ENCODE assay signal across 27 cellular contexts in the genomic region with DNA sequence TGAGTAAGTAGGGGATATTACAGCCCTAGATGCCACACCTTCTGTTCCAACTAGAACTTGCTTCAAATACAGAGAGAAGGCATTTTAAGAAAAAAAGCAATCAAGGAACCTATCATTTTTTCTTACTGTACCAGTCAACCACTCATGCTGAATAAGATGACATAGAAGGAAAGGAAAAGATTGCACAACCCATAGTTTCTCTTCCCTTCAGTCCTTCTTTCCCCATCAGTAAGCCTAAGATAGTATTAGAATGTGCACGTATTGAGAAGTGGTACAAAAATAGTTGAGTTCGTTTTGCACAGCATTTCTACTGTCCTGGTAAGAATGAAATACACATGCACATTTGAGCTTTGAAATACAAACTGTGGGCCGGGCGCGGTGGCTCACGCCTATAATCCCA. TPM values are rescaled to one million over a fixed set of nuclear protein-coding genes. Genes with fewer than 3 reads are reported as not detected.
DNase-seq lines count a peak whose midpoint lies in the region; ATAC-seq and TF ChIP-seq lines count a peak whose summit lies in the region.
"Had no signal": no experiment of that assay in that cellular context is flagged by ENCODE, and none has a peak within 500 bp of the region (broad histone marks: within the 10 kb centered on the region; RNA-seq: fewer than 3 reads in every experiment).

No MANE protein-coding gene starts in this region.

- H3K4me3 ChIP-seq in left lung: no peak overlapping the region
- no peak overlapping the region for H3K4me3 ChIP-seq in effector memory CD4-positive, alpha-beta T cell (ENCODE audit: insufficient read depth, low read depth, low read length, poor library complexity, severe bottlenecking)
- H3K4me3 ChIP-seq: esophagus squamous epithelium, heart left ventricle, psoas muscle, SJSA1, tibial artery had no signal

- intact Hi-C loops in Right ventricle myocardium superior (cut with DNase I) (no loop called here), cardiac septum (cut with DNase I) (no loop called here), left lung (cut with DNase I) (no loop called here)

- no peaks in the 10 kb centered on the region for H3K36me3 ChIP-seq in left lung
- H3K36me3 ChIP-seq in effector memory CD4-positive, alpha-beta T cell (ENCODE audit: control insufficient read depth, insufficient read depth, low read length): no peaks in the 10 kb centered on the region
- H3K36me3 ChIP-seq: esophagus squamous epithelium, heart left ventricle, SJSA1, tibial artery had no signal

- H3K27ac ChIP-seq in left lung: no peak overlapping the region
- no peak overlapping the region for H3K27ac ChIP-seq in effector memory CD4-positive, alpha-beta T cell (ENCODE audit: insufficient read depth, low read length, poor library complexity, severe bottlenecking)
- H3K27ac ChIP-seq: esophagus squamous epithelium, foreskin keratinocyte, heart left ventricle, psoas muscle, SJSA1, tibial artery had no signal

- no peak for DNase-seq in Right ventricle myocardium superior
- no peak for DNase-seq in cardiac septum (ENCODE audit: low spot score)
- peak; percentile 95 for DNase-seq in SIG-M5 (lab: John Stamatoyannopoulos, UW)
- no peak for DNase-seq in left lung
- no peak for DNase-seq in effector memory CD4-positive, alpha-beta T cell
- DNase-seq: 8988T; activated CD4-positive, alpha-beta memory T cell treated with anti-CD3 and anti-CD28 coated beads, Interleukin-2, amount 10 ng/mL, durations not matched to agents 7 days and 5 days; activated CD4-positive, CD25-positive, alpha-beta regulatory T cell treated with anti-CD3 and anti-CD28 coated beads, Interleukin-2, amount 50 U/mL, for 72 hours; activated CD8-positive, alpha-beta memory T cell treated with anti-CD3 and anti-CD28 coated beads, Interleukin-2, amount 50 U/mL, for 4 hours; activated naive CD4-positive, alpha-beta T cell treated with Interleukin-2 at 50 U/mL for 16 hours; CD4-positive, alpha-beta memory T cell; dermis blood vessel endothelial cell; esophagus squamous epithelium; foreskin keratinocyte; HCEC 1CT; heart left ventricle; islet precursor cell; NCI-H2029 treated with DMSO at 0.1 percent for 48 hours; NCI-H526 treated with DMSO at 0.1 percent for 48 hours; psoas muscle; stimulated activated CD4-positive, alpha-beta T cell treated with anti-CD3 and anti-CD28 coated beads, Interleukin-4, amount 100 ng/mL, for 24 hours; T-helper 1 cell; tibial artery had no signal

- H3K4me1 ChIP-seq in left lung: no peaks in the 10 kb centered on the region
- no peaks in the 10 kb centered on the region for H3K4me1 ChIP-seq in effector memory CD4-positive, alpha-beta T cell (ENCODE audit: control insufficient read depth, insufficient read depth, low read length, poor library complexity, severe bottlenecking)
- H3K4me1 ChIP-seq: foreskin keratinocyte, psoas muscle, SJSA1, tibial artery had no signal

- no peaks in the 10 kb centered on the region for H3K27me3 ChIP-seq in left lung
- no peaks in the 10 kb centered on the region for H3K27me3 ChIP-seq in effector memory CD4-positive, alpha-beta T cell (replicated peaks; ENCODE audit: control insufficient read depth, insufficient read depth, low read length, poor library complexity, severe bottlenecking)
- H3K27me3 ChIP-seq: SJSA1, tibial artery had no signal

- no peak for TF ChIP-seq CTCF in left lung (IDR thresholded peaks at IDR 0.05)

- no peaks in the 10 kb centered on the region for H3K9me3 ChIP-seq in left lung
- H3K9me3 ChIP-seq in effector memory CD4-positive, alpha-beta T cell (ENCODE audit: control insufficient read depth, low read length): no peaks in the 10 kb centered on the region
- H3K9me3 ChIP-seq: esophagus squamous epithelium, heart left ventricle, psoas muscle, SJSA1, tibial artery had no signal

- peak; percentile 20 for ATAC-seq in Right ventricle myocardium superior (ENCODE audit: poor library complexity)
- peak; percentile 55 for ATAC-seq in left lung
- no peak for ATAC-seq in HG02759 (IDR thresholded peaks at IDR 0.05; ENCODE audit: unreplicated experiment)
- no peak for ATAC-seq in GM21515 (IDR thresholded peaks at IDR 0.05; ENCODE audit: unreplicated experiment)
- no peak for ATAC-seq in HG03025 (IDR thresholded peaks at IDR 0.05; ENCODE audit: low FRiP score, unreplicated experiment)
- ATAC-seq: foreskin keratinocyte, psoas muscle had no signal

RNA-seq across cellular contexts. Expression of a gene that starts 27.0 kb away (rescaled TPM):
- total RNA-seq in Right ventricle myocardium superior: 4.1 TPM
- 15.5 TPM for total RNA-seq in cardiac septum
- total RNA-seq in left lung: 10 to 100 TPM; 47.4 to 55.6 TPM

Comparison
In these comparisons a context has a peak if more than half of its experiments do, and no peak if none do; other contexts are left out.
1. ATAC-seq: peak in Right ventricle myocardium superior (single experiment) and left lung (single experiment); none in HG02759 (single experiment), GM21515 (single experiment) and HG03025 (single experiment).